Comparison of ENCODE assay signal across 11 cellular contexts in the genomic region with DNA sequence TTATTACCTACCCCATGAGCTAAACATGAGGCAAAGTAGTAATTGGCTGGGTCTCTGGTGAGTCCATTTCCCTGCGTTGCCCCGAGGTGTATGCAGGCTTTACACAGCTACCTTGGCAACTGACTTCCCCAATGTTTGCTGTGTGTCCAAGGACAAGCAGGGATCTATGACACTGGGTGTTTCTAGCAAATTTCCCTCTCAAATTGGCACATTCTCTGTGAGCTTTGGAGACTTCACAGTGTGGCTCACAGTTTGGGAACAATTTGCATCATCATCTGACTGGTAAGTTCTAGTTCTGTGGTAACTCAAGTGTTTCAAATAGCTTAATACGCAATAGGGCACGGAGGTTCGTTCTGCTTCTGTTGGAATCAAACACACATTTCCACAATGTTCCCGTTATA. TPM values are rescaled to one million over a fixed set of nuclear protein-coding genes. Genes with fewer than 3 reads are reported as not detected.
DNase-seq lines count a peak whose midpoint lies in the region; ATAC-seq and TF ChIP-seq lines count a peak whose summit lies in the region.
"Had no signal": no experiment of that assay in that cellular context is flagged by ENCODE, and none has a peak within 500 bp of the region (broad histone marks: within the 10 kb centered on the region; RNA-seq: fewer than 3 reads in every experiment).

No MANE protein-coding gene starts in this region.

- no peaks in the 10 kb centered on the region for H3K36me3 Mint-ChIP-seq in CD8-positive, alpha-beta T cell
- H3K36me3 Mint-ChIP-seq: activated CD8-positive, alpha-beta memory T cell treated with anti-CD3 and anti-CD28 coated beads, Interleukin-2, amount 10 ng/mL, durations not matched to agents 7 days and 5 days had no signal

- no peaks in the 10 kb centered on the region for H3K9me3 Mint-ChIP-seq in CD8-positive, alpha-beta T cell
- H3K9me3 Mint-ChIP-seq: CD4-positive, alpha-beta T cell had no signal

- peaks cover 0 to 20% (median 0%) of the 10 kb centered on the region in 3 donors for H3K36me3 ChIP-seq in esophagus squamous epithelium
- no peaks in the 10 kb centered on the region for H3K36me3 ChIP-seq in ovary
- H3K36me3 ChIP-seq in CD8-positive, alpha-beta T cell (ENCODE audit: insufficient read depth, low read length) = no peaks in the 10 kb centered on the region

- intact Hi-C loops in esophagus squamous epithelium (cut with DNase I) = no loop called here
- intact Hi-C loops in ovary (cut with DNase I) = no loop called here
- intact Hi-C loops in CD8-positive, alpha-beta T cell (cut with DNase I, micrococcal nuclease) = no loop called here

- TF ChIP-seq EP300 in ovary (IDR thresholded peaks at IDR 0.05) = peak; percentile 41

- no peak for ATAC-seq in GM18517 (IDR thresholded peaks at IDR 0.05; ENCODE audit: unreplicated experiment)
- no peak for ATAC-seq in CD8-positive, alpha-beta T cell
- ATAC-seq: activated CD8-positive, alpha-beta memory T cell treated with anti-CD3 and anti-CD28 coated beads, Interleukin-2, amount 10 ng/mL, durations not matched to agents 7 days and 5 days had no signal

- H3K27ac ChIP-seq in esophagus squamous epithelium = peak overlapping the region; percentile 30 to 86 (median 60)
- H3K27ac ChIP-seq in ovary = no peak overlapping the region
- H3K27ac ChIP-seq in CD8-positive, alpha-beta T cell (ENCODE audit: low read depth, low read length) = no peak overlapping the region

- H3K4me3 ChIP-seq in AG09309 (ENCODE audit: control insufficient read depth, low read depth, low read length) = peak overlapping the region; percentile 31
- H3K4me3 ChIP-seq in esophagus squamous epithelium = peak overlapping the region in 2 of 4 donors; percentile 6 to 51
- H3K4me3 ChIP-seq in ovary = no peak overlapping the region
- no peak overlapping the region for H3K4me3 ChIP-seq in CD8-positive, alpha-beta T cell (ENCODE audit: low read depth, low read length)

- H3K4me3 Mint-ChIP-seq in CD8-positive, alpha-beta T cell = no peak overlapping the region
- H3K4me3 Mint-ChIP-seq: activated CD8-positive, alpha-beta memory T cell treated with anti-CD3 and anti-CD28 coated beads, Interleukin-2, amount 10 ng/mL, durations not matched to agents 7 days and 5 days; CD4-positive, alpha-beta T cell had no signal

- peaks cover 0 to 4% (median 0%) of the 10 kb centered on the region in 4 donors for H3K27me3 ChIP-seq in esophagus squamous epithelium
- H3K27me3 ChIP-seq in ovary = no peaks in the 10 kb centered on the region
- no peaks in the 10 kb centered on the region for H3K27me3 ChIP-seq in CD8-positive, alpha-beta T cell (ENCODE audit: insufficient read depth, low read length)

- WGBS in esophagus squamous epithelium, 2 donors = 50 to 53% methylated on average over 4 to 6 of the region's 6 CpGs
- 73 to 80% (median 77%) methylated on average over 6 of the region's 6 CpGs for WGBS in ovary, 3 donors

- no peak overlapping the region for H3K27ac Mint-ChIP-seq in CD8-positive, alpha-beta T cell
- H3K27ac Mint-ChIP-seq: activated CD8-positive, alpha-beta memory T cell treated with anti-CD3 and anti-CD28 coated beads, Interleukin-2, amount 10 ng/mL, durations not matched to agents 7 days and 5 days; CD4-positive, alpha-beta T cell had no signal

- H3K4me1 Mint-ChIP-seq in CD8-positive, alpha-beta T cell (ENCODE audit: low read depth) = no peaks in the 10 kb centered on the region
- H3K4me1 Mint-ChIP-seq: activated CD8-positive, alpha-beta memory T cell treated with anti-CD3 and anti-CD28 coated beads, Interleukin-2, amount 10 ng/mL, durations not matched to agents 7 days and 5 days had no signal

- DNase-seq in AG09309 (ENCODE audit: low read depth) (peak; percentile 80), NCI-H526 (lab: John Stamatoyannopoulos, UW) (peak; percentile 90 to 95), esophagus squamous epithelium (lab: John Stamatoyannopoulos, UW) (no peak), ovary (no peak), NCI-H2107 (lab: John Stamatoyannopoulos, UW) (no peak)
- DNase-seq in CD8-positive, alpha-beta T cell = no peak
- no peak for DNase-seq in stimulated activated CD4-positive, alpha-beta T cell treated with anti-CD3 and anti-CD28 coated beads, Interleukin-4, amount 100 ng/mL, for 4 hours
- DNase-seq: activated CD8-positive, alpha-beta memory T cell treated with anti-CD3 and anti-CD28 coated beads, Interleukin-2, amount 10 ng/mL, durations not matched to agents 7 days and 5 days; caudate nucleus; CD4-positive, alpha-beta T cell had no signal

- CTCF ChIA-PET in CD8-positive, alpha-beta T cell (lab: Charles Lee) = interaction anchor here (1.6 kb wide), 1 partner anchor 413 kb away, joined by 4 read pairs; no protein-coding TSS in a partner anchor

- H3K27me3 Mint-ChIP-seq in CD8-positive, alpha-beta T cell (ENCODE audit: low read depth) = peaks cover 50% of the 10 kb centered on the region

- no peaks in the 10 kb centered on the region for H3K9me3 ChIP-seq in esophagus squamous epithelium
- H3K9me3 ChIP-seq in ovary = no peaks in the 10 kb centered on the region
- H3K9me3 ChIP-seq in CD8-positive, alpha-beta T cell (ENCODE audit: low read length) = no peaks in the 10 kb centered on the region

- no peak for TF ChIP-seq CTCF in AG09309 (IDR thresholded peaks at IDR 0.05; ENCODE audit: control insufficient read depth, insufficient read depth, low read depth, low read length, missing control alignments)
- TF ChIP-seq CTCF in esophagus squamous epithelium (IDR thresholded peaks at IDR 0.05) = no peak
- TF ChIP-seq CTCF in ovary (IDR thresholded peaks at IDR 0.05) = no peak
- TF ChIP-seq CTCF in CD8-positive, alpha-beta T cell (IDR thresholded peaks at IDR 0.05) = no peak

- no peak for TF ChIP-seq POLR2A in esophagus squamous epithelium (IDR thresholded peaks at IDR 0.05)
- TF ChIP-seq POLR2A in ovary (IDR thresholded peaks at IDR 0.05) = no peak

- POLR2A ChIA-PET in CD8-positive, alpha-beta T cell (lab: Charles Lee) = no interaction called here

- H3K4me1 ChIP-seq in esophagus squamous epithelium (peaks cover 0 to 45% (median 5%) of the 10 kb centered on the region in 3 donors), ovary (ENCODE audit: insufficient read depth) (no peaks in the 10 kb centered on the region)
- H3K4me1 ChIP-seq in CD8-positive, alpha-beta T cell (ENCODE audit: insufficient read depth, low read length) = no peaks in the 10 kb centered on the region

RNA-seq across cellular contexts. Expression of a gene that starts 12.5 kb away (rescaled TPM):
- 100 to 1,000 TPM in 1 of 4 donors, 10 to 100 TPM in 2, 1 to 10 TPM in 1; 4.1 to 142 (median 56.8) TPM for total RNA-seq in esophagus squamous epithelium
- total RNA-seq in ovary = 100 to 1,000 TPM in 4 of 7 donors, 10 to 100 TPM in 2, 1 to 10 TPM in 1; 9.5 to 295 (median 129) TPM
- 100 to 1,000 TPM in 1 of 2 donors, 10 to 100 TPM in 1; 59.4 to 136 TPM for polyA plus RNA-seq in ovary
- not detected for total RNA-seq in CD8-positive, alpha-beta T cell
- total RNA-seq: activated CD8-positive, alpha-beta memory T cell treated with anti-CD3 and anti-CD28 coated beads, Interleukin-2, amount 10 ng/mL, durations not matched to agents 7 days and 5 days; CD4-positive, alpha-beta T cell had no signal

Comparison
In these comparisons a context has a peak if more than half of its experiments do, and no peak if none do; other contexts are left out.
1. DNase-seq: peak in AG09309 (single experiment) and NCI-H526 (2 of 2); none in esophagus squamous epithelium (single experiment), ovary (0 of 5), NCI-H2107 (single experiment), CD8-positive, alpha-beta T cell (0 of 7) and stimulated activated CD4-positive, alpha-beta T cell treated with anti-CD3 and anti-CD28 coated beads, Interleukin-4, amount 100 ng/mL, for 4 hours (0 of 2).
2. H3K27ac ChIP-seq: peak in esophagus squamous epithelium (4 of 4); none in ovary (0 of 2) and CD8-positive, alpha-beta T cell (single experiment).
3. RNA of a gene that starts 12.5 kb away (total RNA-seq): 9.5 to 295 TPM in ovary and 4.1 to 142 TPM in esophagus squamous epithelium; not detected in CD8-positive, alpha-beta T cell; every median in the first group is over 4 times any median in the second.